In genomic region chr5:93164690-93165089, GRCh38 we compare ENCODE assay signal across 14 cellular contexts.
DNase-seq lines count a peak whose midpoint lies in the region; ATAC-seq, FAIRE-seq and TF ChIP-seq lines count a peak whose summit lies in the region.
"Had no signal": no experiment of that assay in that cellular context is flagged by ENCODE, and none has a peak within 500 bp of the region (broad histone marks: within the 10 kb centered on the region; RNA-seq: fewer than 3 reads in every experiment).

No MANE protein-coding gene starts in this region.

- no peak for FAIRE-seq in GM12891 (lab: Jason Lieb, UNC)

- no peak for ATAC-seq in HG03520 (IDR thresholded peaks at IDR 0.05; ENCODE audit: unreplicated experiment)
- no peak for ATAC-seq in HG03457 (IDR thresholded peaks at IDR 0.05; ENCODE audit: unreplicated experiment)
- ATAC-seq: activated CD8-positive, alpha-beta memory T cell treated with anti-CD3 and anti-CD28 coated beads, Interleukin-2, amount 10 ng/mL, durations not matched to agents 7 days and 5 days; stimulated activated naive CD8-positive, alpha-beta T cell treated with anti-CD3 and anti-CD28 coated beads, Interleukin-15, Interleukin-2, amounts not matched to agents 100 U/mL and 50 U/mL, for 24 hours had no signal

- no peak for TF ChIP-seq POLR2A in GM12891 (IDR thresholded peaks at IDR 0.05; ENCODE audit: low read depth, low read length)

- DNase-seq in Daoy (ENCODE audit: low read depth) (peak; percentile 79), NCI-H226 (peak; percentile 68), dedifferentiated amniotic fluid mesenchymal stem cell (ENCODE audit: extremely low spot score) (peak; percentile 39), non-pigmented ciliary epithelial cell (ENCODE audit: low read depth) (peak; percentile 63), GM12891 (ENCODE audit: insufficient read length, low spot score) (no peak)
- DNase-seq in activated CD4-positive, alpha-beta T cell treated with anti-CD3 and anti-CD28 coated beads for 1 hour: no peak
- DNase-seq: activated CD8-positive, alpha-beta memory T cell treated with anti-CD3 and anti-CD28 coated beads, Interleukin-2, amount 10 ng/mL, durations not matched to agents 7 days and 5 days; DMS79; glutamatergic neuron; NCI-H2171 treated with DMSO at 0.1 percent for 48 hours; stimulated activated naive CD8-positive, alpha-beta T cell treated with anti-CD3 and anti-CD28 coated beads, Interleukin-15, Interleukin-2, amounts not matched to agents 100 U/mL and 50 U/mL, for 24 hours; T-helper 1 cell had no signal

TF ChIP-seq in GM12891, 5 proteins besides CTCF, POLR2A, EP300 and RAD21:
- TF ChIP-seq SPI1 (IDR thresholded peaks at IDR 0.05; ENCODE audit: low read depth, low read length) (no peak), POLR2AphosphoS5 (IDR thresholded peaks at IDR 0.05; ENCODE audit: low read depth, low read length) (no peak), PAX5 (IDR thresholded peaks at IDR 0.05; ENCODE audit: insufficient read depth, low read length, severe bottlenecking) (no peak), TAF1 (IDR thresholded peaks at IDR 0.05; ENCODE audit: low read depth, low read length) (no peak), POU2F2 (IDR thresholded peaks at IDR 0.05; ENCODE audit: low read depth, low read length) (no peak)

Comparison
In these comparisons a context has a peak if more than half of its experiments do, and no peak if none do; other contexts are left out.
1. DNase-seq: peak in Daoy (single experiment), NCI-H226 (single experiment), dedifferentiated amniotic fluid mesenchymal stem cell (single experiment) and non-pigmented ciliary epithelial cell (single experiment); none in activated CD4-positive, alpha-beta T cell treated with anti-CD3 and anti-CD28 coated beads for 1 hour (single experiment) and GM12891 (single experiment).